8 cellular contexts compared by ENCODE assay signal in the genomic region with DNA sequence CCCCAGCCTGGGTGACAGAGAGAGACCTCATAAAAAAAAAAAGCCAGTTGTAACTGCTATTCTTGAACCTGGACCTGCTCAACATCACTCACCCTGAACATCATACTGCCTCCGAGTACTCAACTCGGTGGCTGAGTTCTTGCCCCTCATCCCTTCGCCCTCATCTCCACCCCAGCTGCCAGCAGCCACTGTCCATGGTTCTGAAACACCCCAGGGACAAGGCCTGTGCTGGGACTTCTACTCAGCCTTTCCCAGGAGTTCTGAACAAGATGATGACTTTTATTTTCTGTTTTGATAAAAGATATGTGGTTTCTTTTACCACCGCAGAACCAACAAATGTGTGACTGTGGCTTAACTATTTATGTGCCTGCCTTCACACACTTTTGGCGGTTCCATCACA. TPM values are rescaled to one million over a fixed set of nuclear protein-coding genes. Genes with fewer than 3 reads are reported as not detected.
A peak's percentile ranks its signal among the peaks of the same experiment; 100 is the strongest.
DNase-seq lines count a peak whose midpoint lies in the region; ATAC-seq, FAIRE-seq and TF ChIP-seq lines count a peak whose summit lies in the region.
"Had no signal": no experiment of that assay in that cellular context is flagged by ENCODE, and none has a peak within 500 bp of the region (broad histone marks: within the 10 kb centered on the region; RNA-seq: fewer than 3 reads in every experiment).

No MANE protein-coding gene starts in this region.

- H3K4me3 ChIP-seq in DND-41 (ENCODE audit: low read depth in 1 of 2, low read length in 2 of 2) = no peak overlapping the region
- H3K4me3 ChIP-seq: heart left ventricle had no signal

- H3K79me2 ChIP-seq in DND-41 (ENCODE audit: insufficient read depth, low read length) = no peaks in the 10 kb centered on the region

- FAIRE-seq in HTR-8/SVneo (lab: Jason Lieb, UNC) = no peak

- no peak overlapping the region for H3K4me3 Mint-ChIP-seq in activated T-helper 2 cell treated with anti-CD3 and anti-CD28 coated beads, Interferon-gamma antibody, Interleukin-2, Interleukin-4, amounts not matched to agents 10 μg/mL and 5 μg/mL and 100 μg/mL, durations not matched to agents 14 hours and 24 hours and 36 hours (ENCODE audit: low read depth)

- no peak overlapping the region for H3K4me2 ChIP-seq in DND-41 (ENCODE audit: insufficient read depth, low read length)

- H3K4me1 ChIP-seq in DND-41 (ENCODE audit: insufficient read depth, low read length) = peaks cover 6% of the 10 kb centered on the region

- TF ChIP-seq CTCF in DND-41 (IDR thresholded peaks at IDR 0.05; ENCODE audit: borderline replicate concordance, extremely low read depth, low read length, poor library complexity, severe bottlenecking) = no peak

- no peaks in the 10 kb centered on the region; the same call in 1 of the 2 replicates for H4K20me1 ChIP-seq in DND-41 (ENCODE audit: insufficient read depth, low read length)

- no peaks in the 10 kb centered on the region for H3K36me3 ChIP-seq in DND-41 (ENCODE audit: insufficient read depth, low read length)
- H3K36me3 ChIP-seq: heart left ventricle had no signal

- H3K27ac Mint-ChIP-seq in activated T-helper 2 cell treated with anti-CD3 and anti-CD28 coated beads, Interferon-gamma antibody, Interleukin-2, Interleukin-4, amounts not matched to agents 10 μg/mL and 5 μg/mL and 100 μg/mL, durations not matched to agents 14 hours and 24 hours and 36 hours = no peak overlapping the region

- H3K27ac ChIP-seq in DND-41 (ENCODE audit: low read length) = no peak overlapping the region
- H3K27ac ChIP-seq: heart left ventricle had no signal

- no peaks in the 10 kb centered on the region for H3K9me3 ChIP-seq in DND-41 (ENCODE audit: insufficient read depth, low read length, severe bottlenecking)
- H3K9me3 ChIP-seq: heart left ventricle had no signal

- H3K27me3 Mint-ChIP-seq in activated T-helper 2 cell treated with anti-CD3 and anti-CD28 coated beads, Interferon-gamma antibody, Interleukin-2, Interleukin-4, amounts not matched to agents 10 μg/mL and 5 μg/mL and 100 μg/mL, durations not matched to agents 14 hours and 24 hours and 36 hours (ENCODE audit: low read depth) = peaks cover 8% of the 10 kb centered on the region

- H3K4me1 Mint-ChIP-seq in activated T-helper 2 cell treated with anti-CD3 and anti-CD28 coated beads, Interferon-gamma antibody, Interleukin-2, Interleukin-4, amounts not matched to agents 10 μg/mL and 5 μg/mL and 100 μg/mL, durations not matched to agents 14 hours and 24 hours and 36 hours (ENCODE audit: low read depth) = no peaks in the 10 kb centered on the region

- H3K9me3 Mint-ChIP-seq in activated T-helper 2 cell treated with anti-CD3 and anti-CD28 coated beads, Interferon-gamma antibody, Interleukin-2, Interleukin-4, amounts not matched to agents 10 μg/mL and 5 μg/mL and 100 μg/mL, durations not matched to agents 14 hours and 24 hours and 36 hours = no peaks in the 10 kb centered on the region

- no peak overlapping the region for H2AFZ ChIP-seq in DND-41 (ENCODE audit: low read depth, low read length)

- ATAC-seq in DND-41 (ENCODE audit: insufficient read depth, low read depth) (peak; percentile 65), left lobe of liver (peak; percentile 33), GM21528 (IDR thresholded peaks at IDR 0.05; ENCODE audit: low FRiP score, unreplicated experiment) (no peak), HG03280 (IDR thresholded peaks at IDR 0.05; ENCODE audit: unreplicated experiment) (no peak)
- ATAC-seq: heart left ventricle had no signal

- intact Hi-C loops in activated T-helper 2 cell treated with anti-CD3 and anti-CD28 coated beads, Interferon-gamma antibody, Interleukin-2, Interleukin-4, amounts not matched to agents 10 μg/mL and 5 μg/mL and 100 μg/mL, durations not matched to agents 14 hours and 24 hours and 36 hours (cut with micrococcal nuclease) = no loop called here

- peak; percentile 74 for DNase-seq in DND-41
- DNase-seq in HTR-8/SVneo (ENCODE audit: insufficient read length, low spot score) = peak; percentile 20
- DNase-seq in activated T-helper 2 cell treated with anti-CD3 and anti-CD28 coated beads, Interferon-gamma antibody, Interleukin-2, Interleukin-4, amounts not matched to agents 10 μg/mL and 5 μg/mL and 100 μg/mL, durations not matched to agents 14 hours and 24 hours and 36 hours (ENCODE audit: low spot score) = peak; percentile 14
- DNase-seq in left lobe of liver (ENCODE audit: low spot score) = no peak
- no peak for DNase-seq in NCI-H1048 (lab: John Stamatoyannopoulos, UW)
- DNase-seq: heart left ventricle had no signal

- H3K9ac ChIP-seq in DND-41 (ENCODE audit: low read depth, low read length) = no peak overlapping the region

- H3K27me3 ChIP-seq in DND-41 (ENCODE audit: insufficient read depth, low read length, poor library complexity) = no peaks in the 10 kb centered on the region

- no peaks in the 10 kb centered on the region for H3K36me3 Mint-ChIP-seq in activated T-helper 2 cell treated with anti-CD3 and anti-CD28 coated beads, Interferon-gamma antibody, Interleukin-2, Interleukin-4, amounts not matched to agents 10 μg/mL and 5 μg/mL and 100 μg/mL, durations not matched to agents 14 hours and 24 hours and 36 hours (ENCODE audit: low read depth)

RNA-seq across cellular contexts. Expression of gene DISP3, which starts 5.3 kb away (rescaled TPM):
- total RNA-seq in activated T-helper 2 cell treated with anti-CD3 and anti-CD28 coated beads, Interferon-gamma antibody, Interleukin-2, Interleukin-4, amounts not matched to agents 10 μg/mL and 5 μg/mL and 100 μg/mL, durations not matched to agents 14 hours and 24 hours and 36 hours = 0.23 and 0.46 TPM in 2 replicates
- total RNA-seq in left lobe of liver = not detected

Comparison
In these comparisons a context has a peak if more than half of its experiments do, and no peak if none do; other contexts are left out.
1. ATAC-seq: peak in DND-41 (single experiment) and left lobe of liver (single experiment); none in GM21528 (single experiment) and HG03280 (single experiment).
2. DNase-seq: peak in DND-41 (single experiment), HTR-8/SVneo (single experiment) and activated T-helper 2 cell treated with anti-CD3 and anti-CD28 coated beads, Interferon-gamma antibody, Interleukin-2, Interleukin-4, amounts not matched to agents 10 μg/mL and 5 μg/mL and 100 μg/mL, durations not matched to agents 14 hours and 24 hours and 36 hours (single experiment); none in left lobe of liver (single experiment) and NCI-H1048 (single experiment).